Comparison of ENCODE assay signal across 14 cellular contexts in the genomic region with DNA sequence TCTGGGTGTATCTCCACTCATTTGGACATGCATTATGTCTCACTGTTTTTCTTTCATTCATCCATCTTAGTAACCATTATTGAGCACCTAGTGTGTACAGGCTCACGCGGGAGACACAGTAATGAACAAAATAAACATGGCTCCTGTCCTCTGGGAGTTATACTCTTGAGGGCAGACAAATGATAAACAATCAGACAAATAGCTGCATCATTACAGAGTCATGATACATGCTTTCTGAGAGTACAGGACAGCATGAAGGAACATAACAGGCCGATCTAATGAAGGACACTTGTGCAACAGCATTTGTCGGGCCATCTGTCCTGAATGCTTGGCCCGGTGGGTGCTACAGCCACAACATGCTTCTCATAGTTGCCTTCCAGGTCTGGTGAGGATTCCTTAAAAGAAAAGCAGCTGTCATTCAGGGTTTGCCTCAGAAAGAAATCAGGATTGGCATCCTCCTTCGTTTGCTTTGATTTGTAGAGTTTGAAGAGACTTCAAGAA.
DNase-seq lines count a peak whose midpoint lies in the region; ATAC-seq, FAIRE-seq and TF ChIP-seq lines count a peak whose summit lies in the region.
"Had no signal": no experiment of that assay in that cellular context is flagged by ENCODE, and none has a peak within 500 bp of the region (broad histone marks: within the 10 kb centered on the region; RNA-seq: fewer than 3 reads in every experiment).

No MANE protein-coding gene starts in this region.

- no peak overlapping the region for H2BK5ac ChIP-seq in mesenchymal stem cell (ENCODE audit: low read depth, low read length, poor library complexity, severe bottlenecking)
- no peak overlapping the region for H2BK5ac ChIP-seq in trophoblast cell (ENCODE audit: low read depth, low read length, poor library complexity)
- H2BK5ac ChIP-seq in neuronal stem cell (ENCODE audit: low read length), result no peak overlapping the region

- H3K14ac ChIP-seq in mesenchymal stem cell (ENCODE audit: low read length in 2 of 2) (no peak overlapping the region), trophoblast cell (ENCODE audit: low read length) (no peak overlapping the region), neuronal stem cell (ENCODE audit: low read length) (no peak overlapping the region)

- no peak overlapping the region for H3K27ac Mint-ChIP-seq in CD4-positive, alpha-beta T cell
- H3K27ac Mint-ChIP-seq: CD4-positive, CD25-positive, alpha-beta regulatory T cell had no signal

- no peak overlapping the region for H3K4me2 ChIP-seq in HepG2 (ENCODE audit: low read depth, low read length)
- H3K4me2 ChIP-seq in mesenchymal stem cell (ENCODE audit: low read length, poor library complexity, severe bottlenecking), result no peak overlapping the region
- no peak overlapping the region for H3K4me2 ChIP-seq in trophoblast cell (ENCODE audit: low read length)
- H3K4me2 ChIP-seq in neuronal stem cell (ENCODE audit: insufficient read depth, low read length, poor library complexity, severe bottlenecking), result no peak overlapping the region
- H3K4me2 ChIP-seq: BLaER1 treated with 17β-estradiol and CSF1 and Interleukin-3, amounts not matched to agents 10 nM and 100 nM had no signal

- H2BK15ac ChIP-seq in mesenchymal stem cell (ENCODE audit: low read depth, poor library complexity, severe bottlenecking) (no peak overlapping the region), neuronal stem cell (ENCODE audit: low read length) (no peak overlapping the region)

- ATAC-seq in HepG2 (no peak), right lobe of liver (no peak)
- no peak for ATAC-seq in CD4-positive, alpha-beta T cell (ENCODE audit: poor library complexity)

- no peak overlapping the region for H2AK5ac ChIP-seq in mesenchymal stem cell (ENCODE audit: low read length, severe bottlenecking)
- H2AK5ac ChIP-seq in trophoblast cell (ENCODE audit: low read length), result no peak overlapping the region
- H2AK5ac ChIP-seq in neuronal stem cell (ENCODE audit: low read depth, low read length), result no peak overlapping the region

- no peak overlapping the region for H3K4me3 Mint-ChIP-seq in CD4-positive, alpha-beta T cell
- H3K4me3 Mint-ChIP-seq: CD4-positive, CD25-positive, alpha-beta regulatory T cell had no signal

- intact Hi-C loops in HepG2 (cut with micrococcal nuclease; ENCODE audit: unreplicated experiment) (loop anchor here (10.0 kb wide), 1 partner anchor 437 kb away; the partner anchor contains the start of gene SPTSSA), right lobe of liver (cut with DNase I) (no loop called here)
- intact Hi-C loops in CD4-positive, alpha-beta T cell (cut with DNase I, micrococcal nuclease), result no loop called here

- no peak overlapping the region for H4K91ac ChIP-seq in mesenchymal stem cell (ENCODE audit: low read length)
- no peak overlapping the region for H4K91ac ChIP-seq in trophoblast cell (ENCODE audit: low read depth, low read length)
- H4K91ac ChIP-seq in neuronal stem cell (ENCODE audit: low read depth, low read length, poor library complexity), result no peak overlapping the region

- TF ChIP-seq POLR2A in HepG2 (IDR thresholded peaks at IDR 0.05; ENCODE audit: insufficient read depth in 1 of 2, low read depth in 2 of 2, low read length in 2 of 2) (no peak), right lobe of liver (IDR thresholded peaks at IDR 0.05) (no peak)

- H4K12ac ChIP-seq in trophoblast cell (ENCODE audit: low read depth, low read length), result no peak overlapping the region

- WGBS in HepG2 (ENCODE audit: low lambda C conversion rate), result 91% methylated on average over 6 of the region's 6 CpGs
- 85% methylated on average over 5 of the region's 6 CpGs for whole genome bisulfite sequencing in right lobe of liver (ENCODE audit: insufficient coverage, low coverage, low lambda C conversion rate, missing lambda C conversion rate)
- 80% methylated on average over 5 of the region's 6 CpGs for WGBS in mesenchymal stem cell
- WGBS in trophoblast cell (ENCODE audit: extremely low coverage, insufficient coverage, insufficient read length), result no CpG with 5 or more reads among the region's 6 CpGs
- no CpG with 5 or more reads among the region's 6 CpGs for WGBS in neuronal stem cell (ENCODE audit: extremely low coverage in 2 of 2, insufficient read length in 2 of 2, insufficient replicate concordance in 1 of 2), 2 donors

- no peak for TF ChIP-seq RAD21 in HepG2 (CRISPR knock-in tag; IDR thresholded peaks at IDR 0.05)

- peak overlapping the region in 1 of 2 experiments; percentile 54 for H2BK12ac ChIP-seq in mesenchymal stem cell (ENCODE audit: low read length in 2 of 2)
- no peak overlapping the region for H2BK12ac ChIP-seq in trophoblast cell (ENCODE audit: low read length)
- H2BK12ac ChIP-seq in neuronal stem cell (ENCODE audit: low read length), result no peak overlapping the region

- no peaks in the 10 kb centered on the region for H4K20me1 ChIP-seq in HepG2 (ENCODE audit: insufficient read depth, low read length)
- H4K20me1 ChIP-seq: BLaER1 treated with 17β-estradiol and CSF1 and Interleukin-3, amounts not matched to agents 10 nM and 100 nM had no signal

- TF ChIP-seq CTCF in HepG2 (CRISPR knock-in tag; IDR thresholded peaks at IDR 0.05) (no peak), right lobe of liver (IDR thresholded peaks at IDR 0.05) (no peak)
- TF ChIP-seq CTCF in CD4-positive, alpha-beta T cell (IDR thresholded peaks at IDR 0.05), result no peak

- H3K9ac ChIP-seq in HepG2 (ENCODE audit: insufficient read depth, low read depth, low read length) (no peak overlapping the region), mesenchymal stem cell (ENCODE audit: low read length) (no peak overlapping the region), trophoblast cell (ENCODE audit: low read length) (no peak overlapping the region), neuronal stem cell (ENCODE audit: low read depth, low read length, poor library complexity) (no peak overlapping the region)
- H3K9ac ChIP-seq: BLaER1 treated with 17β-estradiol and CSF1 and Interleukin-3, amounts not matched to agents 10 nM and 100 nM had no signal

- no peaks in the 10 kb centered on the region for H3K9me3 Mint-ChIP-seq in CD4-positive, alpha-beta T cell

- H3K27me3 Mint-ChIP-seq in CD4-positive, alpha-beta T cell, result no peaks in the 10 kb centered on the region

- POLR2A ChIA-PET in HepG2 (lab: Yijun Ruan, JAX), result interaction anchor here (0.8 to 2.4 kb wide), 3 partner anchors 9 to 15 kb away, joined by 3 to 10 read pairs (median 6); no protein-coding TSS in a partner anchor
- POLR2A ChIA-PET in CD4-positive, alpha-beta T cell (lab: Charles Lee), result no interaction called here

- H3K23ac ChIP-seq in mesenchymal stem cell (ENCODE audit: low read length in 2 of 2), result no peak overlapping the region
- no peak overlapping the region for H3K23ac ChIP-seq in trophoblast cell (ENCODE audit: low read length)
- H3K23ac ChIP-seq in neuronal stem cell (ENCODE audit: low read depth, low read length, poor library complexity), result no peak overlapping the region

- H3K79me2 ChIP-seq in HepG2 (ENCODE audit: insufficient read depth, low read length) (no peaks in the 10 kb centered on the region), trophoblast cell (ENCODE audit: control insufficient read depth, insufficient read depth, low read length, poor library complexity) (no peaks in the 10 kb centered on the region)

- no peaks in the 10 kb centered on the region for H3K27me3 ChIP-seq in HepG2 (ENCODE audit: control insufficient read depth in 1 of 2, insufficient read depth in 2 of 2, low read length in 2 of 2)
- no peaks in the 10 kb centered on the region for H3K27me3 ChIP-seq in right lobe of liver
- H3K27me3 ChIP-seq in mesenchymal stem cell (ENCODE audit: control insufficient read depth in 1 of 2, insufficient read depth in 1 of 2, low read length in 2 of 2), result peaks cover 0 to 5% of the 10 kb centered on the region in 2 experiments
- H3K27me3 ChIP-seq in trophoblast cell (ENCODE audit: insufficient read depth, low read length), result no peaks in the 10 kb centered on the region
- H3K27me3 ChIP-seq in neuronal stem cell (ENCODE audit: control insufficient read depth in 3 of 3, insufficient read depth in 3 of 3, low read depth in 1 of 3, low read length in 3 of 3), result no peaks in the 10 kb centered on the region
- H3K27me3 ChIP-seq in CD4-positive, alpha-beta T cell (ENCODE audit: control insufficient read depth, insufficient read depth, low read length), result no peaks in the 10 kb centered on the region
- H3K27me3 ChIP-seq: BLaER1 treated with 17β-estradiol and CSF1 and Interleukin-3, amounts not matched to agents 10 nM and 100 nM had no signal

- H3K9me3 ChIP-seq in HepG2 (ENCODE audit: low read length) (no peaks in the 10 kb centered on the region), right lobe of liver (no peaks in the 10 kb centered on the region), mesenchymal stem cell (ENCODE audit: control insufficient read depth, low read length) (no peaks in the 10 kb centered on the region), trophoblast cell (ENCODE audit: insufficient read depth, low read depth, low read length) (no peaks in the 10 kb centered on the region), neuronal stem cell (replicated peaks in 1 of 2; ENCODE audit: control insufficient read depth in 2 of 2, insufficient read depth in 1 of 2, low read depth in 1 of 2, low read length in 2 of 2) (no peaks in the 10 kb centered on the region)
- no peaks in the 10 kb centered on the region for H3K9me3 ChIP-seq in CD4-positive, alpha-beta T cell (ENCODE audit: control insufficient read depth, low read length)
- H3K9me3 ChIP-seq: BLaER1 treated with 17β-estradiol and CSF1 and Interleukin-3, amounts not matched to agents 10 nM and 100 nM; HAP-1 had no signal

- in situ Hi-C loops in HepG2 (cut with HindIII; ENCODE audit: extremely low pct_ligation_motif_present, low pct_unique_long_range_greater_than_20kb), result loop anchor here (25.0 kb wide), 1 partner anchor 434 kb away; the partner anchor contains the start of gene SPTSSA

- peak overlapping the region; percentile 6 for H3K27ac ChIP-seq in HepG2 (ENCODE audit: extremely low read length, insufficient read depth, low read length)
- no peak overlapping the region for H3K27ac ChIP-seq in right lobe of liver
- no peak overlapping the region for H3K27ac ChIP-seq in mesenchymal stem cell (ENCODE audit: low read length, poor library complexity, severe bottlenecking)
- no peak overlapping the region for H3K27ac ChIP-seq in trophoblast cell (ENCODE audit: low read depth, low read length)
- no peak overlapping the region for H3K27ac ChIP-seq in neuronal stem cell (replicated peaks; ENCODE audit: low read length)
- no peak overlapping the region for H3K27ac ChIP-seq in CD4-positive, alpha-beta T cell (ENCODE audit: low read depth, low read length)
- H3K27ac ChIP-seq: BLaER1 treated with 17β-estradiol and CSF1 and Interleukin-3, amounts not matched to agents 10 nM and 100 nM had no signal

- no TSS peak for BruUV-seq in HepG2 (replicated peaks; lab: Mats Ljungman, UMichigan)

- no peak for TF ChIP-seq EP300 in HepG2 (IDR thresholded peaks at IDR 0.05; ENCODE audit: low read depth in 2 of 2, low read length in 2 of 2)
- TF ChIP-seq EP300 in HepG2 (CRISPR knock-in tag; IDR thresholded peaks at IDR 0.05; ENCODE audit: borderline replicate concordance), result no peak

- CTCF ChIA-PET in HepG2 (lab: Yijun Ruan, JAX; ENCODE audit: low intra/inter-chr PET ratio, low total read pairs), result no interaction called here
- CTCF ChIA-PET in CD4-positive, alpha-beta T cell (lab: Charles Lee), result no interaction called here

- H2AFZ ChIP-seq in HepG2 (ENCODE audit: low read length) (no peak overlapping the region), mesenchymal stem cell (ENCODE audit: low read depth, low read length) (no peak overlapping the region), trophoblast cell (ENCODE audit: insufficient read depth, low read length, poor library complexity) (no peak overlapping the region), neuronal stem cell (ENCODE audit: low read length) (no peak overlapping the region)

- peaks cover 77% of the 10 kb centered on the region for H3K4me1 ChIP-seq in HepG2 (ENCODE audit: insufficient read depth, low read length)
- H3K4me1 ChIP-seq in right lobe of liver, result no peaks in the 10 kb centered on the region
- no peaks in the 10 kb centered on the region for H3K4me1 ChIP-seq in mesenchymal stem cell (ENCODE audit: control insufficient read depth, insufficient read depth, low read depth, low read length)
- peaks cover 4 to 5% of the 10 kb centered on the region in 2 experiments for H3K4me1 ChIP-seq in trophoblast cell (ENCODE audit: control insufficient read depth in 1 of 2, insufficient read depth in 2 of 2, low read length in 2 of 2)
- H3K4me1 ChIP-seq in neuronal stem cell (ENCODE audit: control insufficient read depth in 2 of 2, insufficient read depth in 1 of 2, low read depth in 1 of 2, low read length in 2 of 2), result peaks cover 0 to 6% of the 10 kb centered on the region in 2 donors

- no peaks in the 10 kb centered on the region for H3K36me3 ChIP-seq in HepG2 (replicated peaks in 1 of 2; ENCODE audit: control insufficient read depth in 1 of 2, insufficient read depth in 2 of 2, low read length in 2 of 2)
- H3K36me3 ChIP-seq in right lobe of liver, result no peaks in the 10 kb centered on the region
- no peaks in the 10 kb centered on the region for H3K36me3 ChIP-seq in mesenchymal stem cell (ENCODE audit: control insufficient read depth in 1 of 2, insufficient read depth in 2 of 2, low read depth in 1 of 2, low read length in 2 of 2)
- H3K36me3 ChIP-seq in trophoblast cell (ENCODE audit: control insufficient read depth in 1 of 2, insufficient read depth in 2 of 2, low read length in 2 of 2), result no peaks in the 10 kb centered on the region
- no peaks in the 10 kb centered on the region for H3K36me3 ChIP-seq in neuronal stem cell (replicated peaks in 1 of 2; ENCODE audit: control insufficient read depth in 2 of 2, insufficient read depth in 2 of 2, low read length in 2 of 2)
- H3K36me3 ChIP-seq: BLaER1 treated with 17β-estradiol and CSF1 and Interleukin-3, amounts not matched to agents 10 nM and 100 nM; HAP-1 had no signal

- H2BK120ac ChIP-seq in mesenchymal stem cell (ENCODE audit: low read depth, low read length), result no peak overlapping the region
- H2BK120ac ChIP-seq in trophoblast cell (ENCODE audit: insufficient read depth, low read length, poor library complexity), result no peak overlapping the region
- no peak overlapping the region for H2BK120ac ChIP-seq in neuronal stem cell (ENCODE audit: low read depth, low read length)

- no peaks in the 10 kb centered on the region for H3K36me3 Mint-ChIP-seq in CD4-positive, alpha-beta T cell (ENCODE audit: low read depth)
- H3K36me3 Mint-ChIP-seq: CD4-positive, CD25-positive, alpha-beta regulatory T cell had no signal

- no peak for FAIRE-seq in HepG2 (lab: Jason Lieb, UNC)
- FAIRE-seq: GM19239 had no signal

- DNase-seq in HepG2 (ENCODE audit: low spot score) (no peak), right lobe of liver (no peak), mesenchymal stem cell (peak; percentile 30), trophoblast cell (peak; percentile 79 to 84), neuronal stem cell (ENCODE audit: low spot score) (no peak), H4 (ENCODE audit: low spot score) (no peak)
- no peak for DNase-seq in CD4-positive, alpha-beta T cell
- DNase-seq: ACHN; CD4-positive, CD25-positive, alpha-beta regulatory T cell; GF-D8; GOT3 had no signal

- no peak overlapping the region for H3K4me3 ChIP-seq in HepG2 (replicated peaks in 1 of 3; ENCODE audit: insufficient read depth in 1 of 3, low read depth in 2 of 3, low read length in 3 of 3)
- no peak overlapping the region for H3K4me3 ChIP-seq in right lobe of liver
- H3K4me3 ChIP-seq in mesenchymal stem cell (ENCODE audit: insufficient read depth in 1 of 2, low read depth in 1 of 2, low read length in 2 of 2), result no peak overlapping the region
- H3K4me3 ChIP-seq in trophoblast cell (ENCODE audit: low read depth, low read length), result no peak overlapping the region
- no peak overlapping the region for H3K4me3 ChIP-seq in neuronal stem cell (ENCODE audit: low read length in 2 of 2)
- H3K4me3 ChIP-seq: BLaER1 treated with 17β-estradiol and CSF1 and Interleukin-3, amounts not matched to agents 10 nM and 100 nM; HAP-1 had no signal

- H3K18ac ChIP-seq in mesenchymal stem cell (ENCODE audit: low read depth in 1 of 2, low read length in 2 of 2) (no peak overlapping the region), trophoblast cell (ENCODE audit: low read length) (no peak overlapping the region), neuronal stem cell (ENCODE audit: low read length) (no peak overlapping the region)

- H4K8ac ChIP-seq in mesenchymal stem cell (ENCODE audit: low read length), result no peak overlapping the region
- no peak overlapping the region for H4K8ac ChIP-seq in trophoblast cell (ENCODE audit: low read depth, low read length)
- H4K8ac ChIP-seq in neuronal stem cell (ENCODE audit: low read depth, low read length), result no peak overlapping the region

- no peaks in the 10 kb centered on the region for H3K4me1 Mint-ChIP-seq in CD4-positive, alpha-beta T cell (ENCODE audit: low read depth)
- H3K4me1 Mint-ChIP-seq: CD4-positive, CD25-positive, alpha-beta regulatory T cell had no signal

- H3K4ac ChIP-seq in mesenchymal stem cell (ENCODE audit: low read depth in 1 of 2, low read length in 2 of 2) (no peak overlapping the region), trophoblast cell (ENCODE audit: low read depth, low read length) (no peak overlapping the region), neuronal stem cell (ENCODE audit: low read length) (no peak overlapping the region)

- H3K79me1 ChIP-seq in mesenchymal stem cell (replicated peaks; ENCODE audit: low read length, poor library complexity, severe bottlenecking) (no peaks in the 10 kb centered on the region), trophoblast cell (ENCODE audit: low read length) (no peaks in the 10 kb centered on the region), neuronal stem cell (ENCODE audit: low read depth, low read length) (no peaks in the 10 kb centered on the region)

Comparison
In these comparisons a context has a peak if more than half of its experiments do, and no peak if none do; other contexts are left out.
1. DNase-seq: peak in mesenchymal stem cell (single experiment) and trophoblast cell (2 of 2); none in HepG2 (single experiment), right lobe of liver (0 of 3), neuronal stem cell (single experiment), CD4-positive, alpha-beta T cell (0 of 10) and H4 (single experiment).